8 cellular contexts compared by ENCODE assay signal in genomic region chr14:64937821-64938193, GRCh38. TPM values are rescaled to one million over a fixed set of nuclear protein-coding genes. Genes with fewer than 3 reads are reported as not detected.
DNase-seq lines count a peak whose midpoint lies in the region; ATAC-seq, FAIRE-seq and TF ChIP-seq lines count a peak whose summit lies in the region.
"Had no signal": no experiment of that assay in that cellular context is flagged by ENCODE, and none has a peak within 500 bp of the region (broad histone marks: within the 10 kb centered on the region; RNA-seq: fewer than 3 reads in every experiment).

No MANE protein-coding gene starts in this region.

- TF ChIP-seq CTCF in OCI-LY3 (IDR thresholded peaks at IDR 0.05; ENCODE audit: low read depth, low read length) (peak; percentile 20), fibroblast of lung (conservative IDR thresholded peaks at IDR 0.05 in 1 of 2, IDR thresholded peaks at IDR 0.05 in 1 of 2; ENCODE audit: low read depth in 1 of 2, low read length in 2 of 2) (peak; percentile 23 to 27), retinal pigment epithelial cell (conservative IDR thresholded peaks at IDR 0.05; ENCODE audit: low read depth, low read length) (peak; percentile 43), esophagus squamous epithelium (IDR thresholded peaks at IDR 0.05) (peak in 3 of 6 experiments; percentile 16 to 33 (median 33))

- ATAC-seq in GM21737 (IDR thresholded peaks at IDR 0.05; ENCODE audit: unreplicated experiment): no peak

- 80 to 100% methylated on average over 1 of the region's 1 CpG for WGBS in esophagus squamous epithelium, 2 donors

- H3K9ac ChIP-seq in OCI-LY3 (ENCODE audit: low read length) (no peak overlapping the region), fibroblast of lung (ENCODE audit: insufficient read depth, low read length) (no peak overlapping the region)

- H3K4me1 ChIP-seq in OCI-LY3 (ENCODE audit: low read length) (peaks cover 3% of the 10 kb centered on the region; the same call in 1 of the 2 replicates), fibroblast of lung (ENCODE audit: control insufficient read depth, extremely low read depth, insufficient read depth, low read length) (no peaks in the 10 kb centered on the region), esophagus squamous epithelium (peaks cover 4 to 71% (median 7%) of the 10 kb centered on the region in 3 donors)

- intact Hi-C loops in esophagus squamous epithelium (cut with DNase I): no loop called here

- H4K20me1 ChIP-seq in OCI-LY3 (ENCODE audit: insufficient read depth, low read length): peaks cover 3% of the 10 kb centered on the region; the same call in 1 of the 2 replicates
- H4K20me1 ChIP-seq in fibroblast of lung (ENCODE audit: control insufficient read depth, extremely low read depth, insufficient read depth, low read length): no peaks in the 10 kb centered on the region

- H2AFZ ChIP-seq in OCI-LY3 (ENCODE audit: low read depth, low read length) (no peak overlapping the region), fibroblast of lung (ENCODE audit: low read length) (no peak overlapping the region)

- H3K27ac ChIP-seq in OCI-LY3 (ENCODE audit: low read length): no peak overlapping the region
- no peak overlapping the region for H3K27ac ChIP-seq in fibroblast of lung (ENCODE audit: insufficient read depth, low read length)
- H3K27ac ChIP-seq in esophagus squamous epithelium: no peak overlapping the region

- H3K9me3 ChIP-seq in OCI-LY3 (ENCODE audit: insufficient read depth, low read length): no peaks in the 10 kb centered on the region
- no peaks in the 10 kb centered on the region for H3K9me3 ChIP-seq in fibroblast of lung (ENCODE audit: control insufficient read depth, insufficient read depth, low read depth, low read length)
- no peaks in the 10 kb centered on the region for H3K9me3 ChIP-seq in esophagus squamous epithelium

- no peak overlapping the region for H3K4me3 ChIP-seq in OCI-LY3 (ENCODE audit: low read length)
- no peak overlapping the region for H3K4me3 ChIP-seq in fibroblast of lung (replicated peaks in 1 of 4; ENCODE audit: control extremely low read depth in 1 of 4, insufficient read depth in 1 of 4, low read depth in 3 of 4, low read length in 4 of 4)
- H3K4me3 ChIP-seq in retinal pigment epithelial cell (ENCODE audit: low read length): no peak overlapping the region
- no peak overlapping the region for H3K4me3 ChIP-seq in esophagus squamous epithelium

- H3K36me3 ChIP-seq in OCI-LY3 (replicated peaks; ENCODE audit: low read depth, low read length) (peaks cover 17% of the 10 kb centered on the region), fibroblast of lung (ENCODE audit: control insufficient read depth, insufficient read depth, low read length) (peaks cover 2% of the 10 kb centered on the region), esophagus squamous epithelium (peaks cover 0 to 73% (median 2%) of the 10 kb centered on the region in 3 donors)

- no peak for TF ChIP-seq POLR2A in esophagus squamous epithelium (IDR thresholded peaks at IDR 0.05)

- H3K27me3 ChIP-seq in OCI-LY3 (ENCODE audit: low read depth, low read length) (no peaks in the 10 kb centered on the region), fibroblast of lung (ENCODE audit: control insufficient read depth, insufficient read depth, low read length) (no peaks in the 10 kb centered on the region), esophagus squamous epithelium (no peaks in the 10 kb centered on the region)

- H3K79me2 ChIP-seq in OCI-LY3 (ENCODE audit: low read length): no peaks in the 10 kb centered on the region
- H3K79me2 ChIP-seq in fibroblast of lung (ENCODE audit: control insufficient read depth, insufficient read depth, low read length): no peaks in the 10 kb centered on the region

- DNase-seq in fibroblast of lung (ENCODE audit: low read depth in 2 of 2) (peak in 1 of 2 donors; percentile 11), retinal pigment epithelial cell (ENCODE audit: low read depth) (no peak), NAMALWA (ENCODE audit: low spot score) (no peak), esophagus squamous epithelium (lab: John Stamatoyannopoulos, UW) (no peak)
- DNase-seq: NCI-H1436 treated with DMSO at 0.1 percent for 48 hours had no signal

- H3K4me2 ChIP-seq in OCI-LY3 (ENCODE audit: low read length) (no peak overlapping the region), fibroblast of lung (ENCODE audit: extremely low read depth, insufficient read depth, low read length) (no peak overlapping the region)

- FAIRE-seq in G401.6 (lab: Jason Lieb, UNC): peak; percentile 46

RNA-seq across cellular contexts. Expression of gene GPX2, which starts 4.7 kb away (rescaled TPM):
- total RNA-seq in fibroblast of lung (not detected in 2 replicates), esophagus squamous epithelium (100 to 1,000 TPM in 3 of 4 donors, 10 to 100 TPM in 1; 97.1 to 273 (median 191) TPM)
- not detected in 2 replicates for polyA plus RNA-seq in fibroblast of lung
- polyA plus RNA-seq in fibroblast of lung (2012): not detected in 2 replicates
- not detected in 2 replicates for polyA minus RNA-seq in fibroblast of lung (ENCODE audit: low replicate concordance)

RNA-seq across cellular contexts. Expression of gene CHURC1, which starts 23.6 kb away (rescaled TPM):
- 38.6 and 47.8 TPM in 2 replicates for total RNA-seq in fibroblast of lung
- polyA plus RNA-seq in fibroblast of lung: 89.5 and 92.3 TPM in 2 replicates
- polyA plus RNA-seq in fibroblast of lung (2012): 46.1 and 77.9 TPM in 2 replicates
- 1.2 and 1.7 TPM in 2 replicates for polyA minus RNA-seq in fibroblast of lung (ENCODE audit: low replicate concordance)
- total RNA-seq in esophagus squamous epithelium: 10 to 100 TPM; 28.9 to 74.7 (median 56.0) TPM

RNA-seq across cellular contexts. Expression of gene RAB15, which starts 34.3 kb away (rescaled TPM):
- 3.6 TPM in 2 replicates for total RNA-seq in fibroblast of lung
- polyA plus RNA-seq in fibroblast of lung: 2.2 and 8.8 TPM in 2 replicates
- polyA plus RNA-seq in fibroblast of lung (2012): 2.6 and 8.7 TPM in 2 replicates
- 1.9 and 9.3 TPM in 2 replicates for polyA minus RNA-seq in fibroblast of lung (ENCODE audit: low replicate concordance)
- total RNA-seq in esophagus squamous epithelium: 1 to 10 TPM; 2.5 to 7.0 (median 5.2) TPM

RNA-seq across cellular contexts. Expression of gene FNTB, which starts 48.9 kb away (rescaled TPM):
- 6.9 and 8.8 TPM in 2 replicates for total RNA-seq in fibroblast of lung
- 13.2 and 13.9 TPM in 2 replicates for polyA plus RNA-seq in fibroblast of lung
- polyA plus RNA-seq in fibroblast of lung (2012): 10.8 and 13.8 TPM in 2 replicates
- 34.5 and 73.7 TPM in 2 replicates for polyA minus RNA-seq in fibroblast of lung (ENCODE audit: low replicate concordance)
- total RNA-seq in esophagus squamous epithelium: 10 to 100 TPM; 16.2 to 20.4 (median 18.2) TPM

RNA-seq across cellular contexts. Expression of gene SPTB, which starts 58.1 kb away (rescaled TPM):
- under 0.01 TPM in 1 of 2 replicates, not detected in the other for total RNA-seq in fibroblast of lung
- 0.01 TPM in 1 of 2 replicates, not detected in the other for polyA plus RNA-seq in fibroblast of lung
- polyA plus RNA-seq in fibroblast of lung (2012): 0.05 TPM in 1 of 2 replicates, not detected in the other
- not detected in 2 replicates for polyA minus RNA-seq in fibroblast of lung (ENCODE audit: low replicate concordance)
- total RNA-seq in esophagus squamous epithelium: 1 to 10 TPM in 2 of 4 donors, under 1 TPM in 2; 0.13 to 3.8 (median 1.5) TPM

Comparison
In these comparisons a context has a peak if more than half of its experiments do, and no peak if none do; other contexts are left out.
1. RNA of gene GPX2, which starts 4.7 kb away (total RNA-seq): 97.1 to 273 TPM in esophagus squamous epithelium; not detected in fibroblast of lung; every median in the first group is over 10 times any median in the second.